In the genomic region with DNA sequence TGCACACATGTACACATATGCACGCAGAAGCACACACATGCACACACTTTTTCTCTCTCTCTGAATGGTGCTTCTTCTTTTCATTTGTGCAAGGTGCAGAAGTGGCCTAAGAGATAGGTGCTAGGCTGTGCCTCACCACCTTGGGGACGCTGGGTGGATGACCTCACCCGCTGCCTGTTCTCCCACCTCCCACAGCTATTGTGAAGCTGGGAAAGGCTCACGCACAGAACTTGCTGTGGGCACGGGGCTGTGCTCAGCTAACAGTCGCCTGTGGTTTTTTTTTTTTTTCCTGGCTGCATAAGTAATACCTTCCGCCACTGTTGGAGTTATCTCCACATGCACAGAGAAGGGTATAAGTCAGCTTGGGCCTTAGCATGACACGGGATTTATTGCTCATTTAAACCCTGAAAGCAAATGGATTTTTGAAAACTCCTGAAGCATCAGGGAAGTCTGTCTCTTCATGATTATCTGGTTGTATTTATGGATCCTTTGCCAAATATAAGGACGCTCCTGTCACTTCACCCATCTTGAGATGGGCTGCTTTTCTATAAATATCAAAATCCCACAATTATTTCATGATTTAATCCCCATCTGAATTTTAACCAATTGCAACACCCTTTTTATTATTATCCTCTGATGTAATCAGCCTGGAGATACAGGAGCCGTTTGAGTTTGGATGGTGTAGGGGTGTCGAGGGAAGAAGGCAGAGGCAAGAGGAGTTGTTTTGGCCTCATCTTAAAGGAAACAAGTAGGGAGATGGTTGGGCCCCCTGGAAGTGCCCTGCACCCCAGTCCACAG, we compare ENCODE assay signal across 32 cellular contexts. TPM values are rescaled to one million over a fixed set of nuclear protein-coding genes. Genes with fewer than 3 reads are reported as not detected.
"Had no signal": no experiment of that assay in that cellular context is flagged by ENCODE, and none has a peak within 500 bp of the region (broad histone marks: within the 10 kb centered on the region; RNA-seq: fewer than 3 reads in every experiment).

No MANE protein-coding gene starts in this region.

- ATAC-seq: activated CD4-positive, alpha-beta T cell treated with anti-CD3 and anti-CD28 coated beads for 36 hours; activated T-cell treated with anti-CD3 and anti-CD28 coated beads, Interleukin-2, amount 50 U/mL, for 72 hours; body of pancreas; naive thymus-derived CD8-positive, alpha-beta T cell; psoas muscle; right cardiac atrium had no signal

- H3K9me3 ChIP-seq: body of pancreas, heart right ventricle, ovary, psoas muscle, tibial artery had no signal

- H3K4me3 Mint-ChIP-seq: activated B cell treated with CpG ODN at 0.5 μM for 24 hours; activated CD4-positive, alpha-beta T cell treated with anti-CD3 and anti-CD28 coated beads for 36 hours; activated naive CD4-positive, alpha-beta T cell treated with anti-CD3 and anti-CD28 coated beads, Interleukin-2, amount 10 ng/mL, durations not matched to agents 7 days and 5 days; activated T-cell treated with anti-CD3 and anti-CD28 coated beads, Interleukin-2, amount 50 U/mL, for 72 hours; dendritic cell treated with granulocyte-macrophage colony-stimulating factor and Interleukin-4, amounts not matched to agents 40 ng/mL and 50 ng/mL, for 4 days; mesothelial cell of epicardium; naive thymus-derived CD8-positive, alpha-beta T cell; stimulated activated naive CD8-positive, alpha-beta T cell treated with anti-CD3 and anti-CD28 coated beads, Interleukin-15, Interleukin-2, amounts not matched to agents 100 ng/mL and 50 ng/mL, for 24 hours had no signal

- H3K4me1 ChIP-seq: body of pancreas, heart right ventricle, psoas muscle, tibial artery had no signal

- H3K27ac ChIP-seq: body of pancreas, heart right ventricle, ovary, psoas muscle, tibial artery had no signal

- FAIRE-seq: endometrium, keratinocyte had no signal

- H3K4me3 ChIP-seq: body of pancreas, heart right ventricle, lung, ovary, psoas muscle, tibial artery had no signal

- H3K4me1 Mint-ChIP-seq: activated B cell treated with CpG ODN at 0.5 μM for 24 hours; activated CD4-positive, alpha-beta T cell treated with anti-CD3 and anti-CD28 coated beads for 36 hours; activated naive CD4-positive, alpha-beta T cell treated with anti-CD3 and anti-CD28 coated beads, Interleukin-2, amount 10 ng/mL, durations not matched to agents 7 days and 5 days; mesothelial cell of epicardium had no signal

- H3K36me3 ChIP-seq: heart right ventricle, ovary, tibial artery had no signal

- H3K27ac Mint-ChIP-seq: activated B cell treated with CpG ODN at 0.5 μM for 24 hours; activated CD4-positive, alpha-beta T cell treated with anti-CD3 and anti-CD28 coated beads for 36 hours; activated naive CD4-positive, alpha-beta T cell treated with anti-CD3 and anti-CD28 coated beads, Interleukin-2, amount 10 ng/mL, durations not matched to agents 7 days and 5 days; activated T-cell treated with anti-CD3 and anti-CD28 coated beads, Interleukin-2, amount 50 U/mL, for 72 hours; dendritic cell treated with granulocyte-macrophage colony-stimulating factor and Interleukin-4, amounts not matched to agents 40 ng/mL and 50 ng/mL, for 4 days; mesothelial cell of epicardium; stimulated activated naive CD8-positive, alpha-beta T cell treated with anti-CD3 and anti-CD28 coated beads, Interleukin-15, Interleukin-2, amounts not matched to agents 100 ng/mL and 50 ng/mL, for 24 hours had no signal

- H3K27me3 Mint-ChIP-seq: activated CD4-positive, alpha-beta T cell treated with anti-CD3 and anti-CD28 coated beads for 36 hours; stimulated activated naive CD8-positive, alpha-beta T cell treated with anti-CD3 and anti-CD28 coated beads, Interleukin-15, Interleukin-2, amounts not matched to agents 100 ng/mL and 50 ng/mL, for 24 hours had no signal

- H3K9me3 Mint-ChIP-seq: activated B cell treated with CpG ODN at 0.5 μM for 24 hours; activated naive CD4-positive, alpha-beta T cell treated with anti-CD3 and anti-CD28 coated beads, Interleukin-2, amount 10 ng/mL, durations not matched to agents 7 days and 5 days; activated T-cell treated with anti-CD3 and anti-CD28 coated beads, Interleukin-2, amount 50 U/mL, for 72 hours; dendritic cell treated with granulocyte-macrophage colony-stimulating factor and Interleukin-4, amounts not matched to agents 40 ng/mL and 50 ng/mL, for 4 days; mesothelial cell of epicardium; naive thymus-derived CD8-positive, alpha-beta T cell; stimulated activated naive CD8-positive, alpha-beta T cell treated with anti-CD3 and anti-CD28 coated beads, Interleukin-15, Interleukin-2, amounts not matched to agents 100 ng/mL and 50 ng/mL, for 24 hours had no signal

- H3K27me3 ChIP-seq: body of pancreas, ovary had no signal

- DNase-seq: activated B cell treated with CpG ODN at 0.5 μM for 24 hours; activated CD4-positive, alpha-beta T cell treated with anti-CD3 and anti-CD28 coated beads for 36 hours; activated CD4-positive, alpha-beta T cell treated with anti-CD3 and anti-CD28 coated beads, Interleukin-2, amount 50 U/mL, for 4 hours; activated effector memory CD4-positive, alpha-beta T cell treated with anti-CD3 and anti-CD28 coated beads, Interleukin-2, amount 50 U/mL, for 16 hours; activated naive CD4-positive, alpha-beta T cell treated with anti-CD3 and anti-CD28 coated beads, Interleukin-2, amount 10 ng/mL, durations not matched to agents 7 days and 5 days; activated T-cell treated with anti-CD3 and anti-CD28 coated beads, Interleukin-2, amount 50 U/mL, for 72 hours; body of pancreas; effector CD4-positive, alpha-beta T cell; heart right ventricle; ovary; right cardiac atrium; stimulated activated CD4-positive, alpha-beta T cell treated with anti-CD3 and anti-CD28 coated beads, Interleukin-12 subunit alpha, Interleukin-12 subunit beta, amount 100 ng/mL, for 4 hours; stimulated activated CD4-positive, alpha-beta T cell treated with anti-CD3 and anti-CD28 coated beads, Interleukin-4, amount 100 ng/mL, for 4 hours; substantia nigra; T-helper 9 cell; tibial artery had no signal

- H3K36me3 Mint-ChIP-seq: activated naive CD4-positive, alpha-beta T cell treated with anti-CD3 and anti-CD28 coated beads, Interleukin-2, amount 10 ng/mL, durations not matched to agents 7 days and 5 days; mesothelial cell of epicardium; naive thymus-derived CD8-positive, alpha-beta T cell had no signal

RNA-seq across cellular contexts. Expression of gene DBH, which starts 9.0 kb away (rescaled TPM):
- total RNA-seq: activated B cell treated with CpG ODN at 0.5 μM for 24 hours; activated CD4-positive, alpha-beta T cell treated with anti-CD3 and anti-CD28 coated beads for 36 hours; activated CD8-positive, alpha-beta memory T cell treated with anti-CD3 and anti-CD28 coated beads for 36 hours; activated T-cell treated with anti-CD3 and anti-CD28 coated beads, Interleukin-2, amount 50 U/mL, for 72 hours; body of pancreas; cardiac septum; chondrocyte; epithelial cell of proximal tubule; fibroblast of villous mesenchyme; mesothelial cell of epicardium; naive thymus-derived CD8-positive, alpha-beta T cell; ovary; skeletal muscle tissue; ureter had no signal
- polyA plus RNA-seq: keratinocyte; naive thymus-derived CD8-positive, alpha-beta T cell had no signal

RNA-seq across cellular contexts. Expression of gene FAM163B, which starts 36.0 kb away (rescaled TPM):
- total RNA-seq: activated B cell treated with CpG ODN at 0.5 μM for 24 hours; activated CD4-positive, alpha-beta T cell treated with anti-CD3 and anti-CD28 coated beads for 36 hours; activated CD8-positive, alpha-beta memory T cell treated with anti-CD3 and anti-CD28 coated beads for 36 hours; activated T-cell treated with anti-CD3 and anti-CD28 coated beads, Interleukin-2, amount 50 U/mL, for 72 hours; cardiac septum; chondrocyte; epithelial cell of proximal tubule; fibroblast of villous mesenchyme; heart right ventricle; naive thymus-derived CD8-positive, alpha-beta T cell; psoas muscle; skeletal muscle tissue; T-helper 1 cell treated with Interleukin-12 subunit alpha and Interleukin-12 subunit beta and Interleukin-4 antibody, amounts not matched to agents 30 ng/mL and 1 ng/mL, for 36 hours; ureter had no signal
- polyA plus RNA-seq: keratinocyte; naive thymus-derived CD8-positive, alpha-beta T cell; psoas muscle had no signal
